ENCODE assay signal across 16 cellular contexts in the genomic region with DNA sequence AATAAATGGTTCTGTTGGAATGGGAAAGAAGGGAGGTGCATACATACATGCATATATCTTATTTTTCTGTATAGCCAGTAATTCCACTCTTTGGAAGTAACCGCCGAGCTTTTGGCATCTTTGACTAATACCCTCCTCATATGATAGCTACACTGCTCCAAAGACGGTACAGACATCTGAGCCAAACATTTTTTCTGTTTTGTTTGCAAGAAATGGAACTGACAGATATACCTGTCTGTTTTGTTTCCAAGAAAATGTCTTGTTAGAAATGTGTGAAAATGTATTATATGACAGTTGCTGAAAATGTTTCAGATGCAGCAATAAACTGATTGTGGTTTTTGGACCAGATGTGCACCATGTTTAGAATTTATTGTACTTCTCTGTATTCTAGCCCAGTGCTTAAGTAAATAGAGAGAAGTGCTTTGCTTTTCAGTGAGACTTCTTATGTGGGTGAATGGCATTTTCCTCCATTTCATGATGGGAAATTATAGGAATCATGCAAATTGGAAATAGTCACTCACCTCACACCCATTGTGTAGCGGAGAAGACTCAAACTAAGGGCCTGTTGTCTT.
DNase-seq lines count a peak whose midpoint lies in the region; ATAC-seq, FAIRE-seq and TF ChIP-seq lines count a peak whose summit lies in the region.
"Had no signal": no experiment of that assay in that cellular context is flagged by ENCODE, and none has a peak within 500 bp of the region (broad histone marks: within the 10 kb centered on the region; RNA-seq: fewer than 3 reads in every experiment).

No MANE protein-coding gene starts in this region.

- in situ Hi-C loops in astrocyte of the spinal cord (cut with HindIII; ENCODE audit: low sequenced_read_pairs): no loop called here

- H2AK5ac ChIP-seq in mesenchymal stem cell (ENCODE audit: low read length, severe bottlenecking): no peak overlapping the region

- H2BK15ac ChIP-seq in mesenchymal stem cell (ENCODE audit: low read depth, poor library complexity, severe bottlenecking): no peak overlapping the region

- 94% methylated on average over 4 of the region's 4 CpGs for WGBS in A549 (ENCODE audit: missing lambda C conversion rate)
- 78% methylated on average over 2 of the region's 4 CpGs for WGBS in mesenchymal stem cell

- H3K36me3 ChIP-seq in Loucy (ENCODE audit: insufficient read depth, low read length) (peaks cover 22% of the 10 kb centered on the region; the same call in 1 of the 2 replicates), mesenchymal stem cell (ENCODE audit: control insufficient read depth in 1 of 2, insufficient read depth in 2 of 2, low read depth in 1 of 2, low read length in 2 of 2) (no peaks in the 10 kb centered on the region)
- H3K36me3 ChIP-seq: heart right ventricle, tibial nerve had no signal

- H3K4me3 ChIP-seq in A549: no peak overlapping the region
- H3K4me3 ChIP-seq in Loucy (ENCODE audit: low read length, poor library complexity, severe bottlenecking): no peak overlapping the region
- no peak overlapping the region for H3K4me3 ChIP-seq in astrocyte of the spinal cord (ENCODE audit: low read depth, low read length)
- no peak overlapping the region for H3K4me3 ChIP-seq in mesenchymal stem cell (ENCODE audit: insufficient read depth in 1 of 2, low read depth in 1 of 2, low read length in 2 of 2)
- H3K4me3 ChIP-seq: heart right ventricle, tibial nerve had no signal

- H2BK120ac ChIP-seq in mesenchymal stem cell (ENCODE audit: low read depth, low read length): no peak overlapping the region

- H3K4ac ChIP-seq in mesenchymal stem cell (ENCODE audit: low read depth in 1 of 2, low read length in 2 of 2): no peak overlapping the region

- no peak overlapping the region for H3K18ac ChIP-seq in mesenchymal stem cell (ENCODE audit: low read depth in 1 of 2, low read length in 2 of 2)

- TF ChIP-seq RAD21 in A549 (conservative IDR thresholded peaks at IDR 0.05 in 1 of 2, IDR thresholded peaks at IDR 0.05 in 1 of 2): no peak

- TF ChIP-seq CTCF in A549 (IDR thresholded peaks at IDR 0.05) (no peak), Loucy (conservative IDR thresholded peaks at IDR 0.05; ENCODE audit: low read length) (no peak), astrocyte of the spinal cord (IDR thresholded peaks at IDR 0.05; ENCODE audit: low read depth, low read length) (no peak)

- CTCF ChIA-PET in A549 (lab: Yijun Ruan, JAX): no interaction called here

- H3K4me2 ChIP-seq in A549 (peak overlapping the region; percentile 52), Loucy (ENCODE audit: low read depth, low read length, poor library complexity, severe bottlenecking) (peak overlapping the region; percentile 11), mesenchymal stem cell (ENCODE audit: low read length, poor library complexity, severe bottlenecking) (no peak overlapping the region)

- H2BK12ac ChIP-seq in mesenchymal stem cell (ENCODE audit: low read length in 2 of 2): no peak overlapping the region

- H2BK5ac ChIP-seq in mesenchymal stem cell (ENCODE audit: low read depth, low read length, poor library complexity, severe bottlenecking): no peak overlapping the region

- H4K20me1 ChIP-seq in Loucy (ENCODE audit: insufficient read depth, low read length, poor library complexity, severe bottlenecking): no peaks in the 10 kb centered on the region

- POLR2A ChIA-PET in A549 (lab: Yijun Ruan, JAX): no interaction called here

- no peak for FAIRE-seq in A549 (lab: Jason Lieb, UNC)
- FAIRE-seq: A204.1, HTR-8/SVneo had no signal

- H3K79me1 ChIP-seq in mesenchymal stem cell (replicated peaks; ENCODE audit: low read length, poor library complexity, severe bottlenecking): no peaks in the 10 kb centered on the region

- H2AFZ ChIP-seq in Loucy (ENCODE audit: low read length) (no peak overlapping the region), mesenchymal stem cell (ENCODE audit: low read depth, low read length) (no peak overlapping the region)

- no peak overlapping the region for H3K14ac ChIP-seq in mesenchymal stem cell (ENCODE audit: low read length in 2 of 2)

- peaks cover 26% of the 10 kb centered on the region for H3K4me1 ChIP-seq in A549
- peaks cover 17% of the 10 kb centered on the region for H3K4me1 ChIP-seq in Loucy (ENCODE audit: insufficient read depth, low read length, poor library complexity, severe bottlenecking)
- peaks cover 6% of the 10 kb centered on the region for H3K4me1 ChIP-seq in mesenchymal stem cell (ENCODE audit: control insufficient read depth, insufficient read depth, low read depth, low read length)

- DNase-seq in A549 (ENCODE audit: low read depth in 1 of 2, low spot score in 1 of 2) (no peak), astrocyte of the spinal cord (ENCODE audit: low read depth, low spot score) (peak; percentile 39), mesenchymal stem cell (no peak), DMS114 treated with DMSO at 0.1 percent for 48 hours (lab: John Stamatoyannopoulos, UW; ENCODE audit: unreplicated experiment) (no peak), NCI-H2227 (lab: John Stamatoyannopoulos, UW; ENCODE audit: unreplicated experiment) (no peak)
- DNase-seq: activated naive CD4-positive, alpha-beta T cell treated with anti-CD3 and anti-CD28 coated beads, Interleukin-2, amount 50 U/mL, for 16 hours; anterior cingulate cortex; central memory CD4-positive, alpha-beta T cell; heart right ventricle; T-helper 9 cell had no signal

- no peak for ATAC-seq in A549
- no peak for ATAC-seq in HG02884 (IDR thresholded peaks at IDR 0.05; ENCODE audit: unreplicated experiment)
- ATAC-seq in HG02759 (IDR thresholded peaks at IDR 0.05; ENCODE audit: unreplicated experiment): no peak

- H4K91ac ChIP-seq in mesenchymal stem cell (ENCODE audit: low read length): no peak overlapping the region

- no peak for TF ChIP-seq POLR2A in A549 (IDR thresholded peaks at IDR 0.05; ENCODE audit: low read length)

- H3K9me2 ChIP-seq in Loucy (replicated peaks; ENCODE audit: low read depth, low read length): no peaks in the 10 kb centered on the region

- no peak overlapping the region for H4K8ac ChIP-seq in mesenchymal stem cell (ENCODE audit: low read length)

- H3K9me3 ChIP-seq in A549: no peaks in the 10 kb centered on the region
- peaks cover 11% of the 10 kb centered on the region; the same call in 1 of the 2 replicates for H3K9me3 ChIP-seq in Loucy (ENCODE audit: insufficient read depth, low read depth, low read length)
- H3K9me3 ChIP-seq in mesenchymal stem cell (ENCODE audit: control insufficient read depth, low read length): no peaks in the 10 kb centered on the region
- H3K9me3 ChIP-seq: tibial nerve had no signal

- peak overlapping the region; percentile 6 for H3K9ac ChIP-seq in Loucy (ENCODE audit: low read depth, low read length, poor library complexity, severe bottlenecking)
- peak overlapping the region; percentile 28 for H3K9ac ChIP-seq in mesenchymal stem cell (ENCODE audit: low read length)

- TF ChIP-seq EP300 in A549 (IDR thresholded peaks at IDR 0.05): no peak

- H3F3A ChIP-seq in Loucy (ENCODE audit: low read depth): no peaks in the 10 kb centered on the region

- H3K27ac ChIP-seq in A549 (peak overlapping the region in 1 of 2 experiments; percentile 68; a peak in 4 of 6 replicates), mesenchymal stem cell (ENCODE audit: low read length, poor library complexity, severe bottlenecking) (no peak overlapping the region)

- H3K23ac ChIP-seq in mesenchymal stem cell (ENCODE audit: low read length in 2 of 2): no peak overlapping the region

- no peaks in the 10 kb centered on the region for H3K27me3 ChIP-seq in Loucy (ENCODE audit: insufficient read depth, low read length, poor library complexity, severe bottlenecking)
- no peaks in the 10 kb centered on the region for H3K27me3 ChIP-seq in mesenchymal stem cell (ENCODE audit: control insufficient read depth in 1 of 2, insufficient read depth in 1 of 2, low read length in 2 of 2)
- H3K27me3 ChIP-seq: heart right ventricle, tibial nerve had no signal

- no peaks in the 10 kb centered on the region for H3K79me2 ChIP-seq in Loucy (ENCODE audit: insufficient read depth, low read length)

TF ChIP-seq in A549, 52 proteins besides CTCF, POLR2A, EP300 and RAD21:
- TF ChIP-seq BHLHE40 (IDR thresholded peaks at IDR 0.05; ENCODE audit: low read depth, low read length) (no peak), ESRRA (IDR thresholded peaks at IDR 0.05; ENCODE audit: borderline replicate concordance, low read length) (no peak), TP53 (CRISPR knock-in tag; IDR thresholded peaks at IDR 0.05) (no peak), ZFP36 (IDR thresholded peaks at IDR 0.05; ENCODE audit: borderline replicate concordance, partially characterized antibody) (no peak), GATA3 (IDR thresholded peaks at IDR 0.05; ENCODE audit: borderline replicate concordance) (no peak), JUNB (IDR thresholded peaks at IDR 0.05) (no peak), NR3C1 (IDR thresholded peaks at IDR 0.05) (no peak)
TF ChIP-seq in A549: peak in this region for 0.
